Comparison of ENCODE assay signal across 8 cellular contexts in the genomic region with DNA sequence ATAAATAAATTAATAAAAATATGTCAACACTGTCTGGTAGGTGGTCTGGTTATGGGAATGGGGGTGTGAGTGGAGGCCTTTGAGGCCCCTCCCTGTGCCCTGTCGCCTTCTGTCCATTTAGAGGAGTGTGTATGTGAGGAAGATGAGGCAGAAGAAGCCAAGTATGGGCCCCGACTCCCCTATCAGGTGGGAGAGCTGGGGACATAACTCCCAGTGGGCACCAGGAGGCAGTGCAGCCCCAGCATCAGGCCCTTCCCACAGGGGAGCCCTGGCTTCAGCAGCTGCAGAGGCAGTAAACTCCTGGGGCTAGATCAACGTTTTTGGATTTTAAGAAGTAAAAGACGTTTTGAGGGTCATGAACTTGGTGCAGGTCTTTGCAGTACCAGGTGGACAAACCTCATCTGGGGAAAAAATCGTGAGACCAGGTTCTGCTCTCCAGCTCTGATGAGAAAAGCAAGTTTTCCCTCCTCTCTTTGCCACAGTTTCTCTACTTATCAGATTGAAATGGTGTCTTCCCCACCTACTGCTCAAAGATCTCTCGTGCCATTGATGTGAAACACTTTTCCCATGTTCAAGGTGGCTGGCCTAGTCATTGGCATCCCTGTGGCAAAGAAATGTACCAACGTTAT.
DNase-seq lines count a peak whose midpoint lies in the region; ATAC-seq, FAIRE-seq and TF ChIP-seq lines count a peak whose summit lies in the region.

No MANE protein-coding gene starts in this region.

- H3K27ac ChIP-seq in 22Rv1 = no peak overlapping the region
- H3K27ac ChIP-seq in kidney (ENCODE audit: low read depth in 2 of 2, low read length in 2 of 2) = no peak overlapping the region

- peak; percentile 70 for DNase-seq in NCI-H2171 treated with DMSO at 0.1 percent for 48 hours (lab: John Stamatoyannopoulos, UW)
- peak; percentile 56 for DNase-seq in activated B cell treated with CpG ODN at 0.5 μM for 24 hours
- peak; percentile 59 for DNase-seq in bronchial epithelial cell (ENCODE audit: low read depth)
- peak; percentile 92 for DNase-seq in kidney
- DNase-seq in stimulated activated CD4-positive, alpha-beta T cell treated with anti-CD3 and anti-CD28 coated beads, Interleukin-2, amount 100 ng/mL, for 24 hours = peak; percentile 77 to 81

- H3K27me3 ChIP-seq in bronchial epithelial cell (ENCODE audit: control insufficient read depth, insufficient read depth, low read length) = no peaks in the 10 kb centered on the region

- H3K4me3 Mint-ChIP-seq in activated B cell treated with CpG ODN at 0.5 μM for 24 hours = no peak overlapping the region

- no peak overlapping the region for H3K27ac Mint-ChIP-seq in activated B cell treated with CpG ODN at 0.5 μM for 24 hours

- CTCF ChIA-PET in activated B cell treated with CpG ODN at 0.5 μM for 24 hours (lab: Charles Lee) = interaction anchor here (0.7 to 4.5 kb wide), 13 partner anchors 9 to 1197 kb away, joined by 3 to 124 read pairs (median 4); no protein-coding TSS in a partner anchor

- no peaks in the 10 kb centered on the region for H3K36me3 ChIP-seq in bronchial epithelial cell (ENCODE audit: control insufficient read depth, insufficient read depth, low read length)
- H3K36me3 ChIP-seq in kidney (ENCODE audit: control insufficient read depth in 1 of 2, insufficient read depth in 2 of 2, low read length in 2 of 2) = no peaks in the 10 kb centered on the region

- FAIRE-seq in bronchial epithelial cell (lab: Jason Lieb, UNC) (peak; percentile 43), kidney (lab: Jason Lieb, UNC) (peak; percentile 25)

- no peak overlapping the region for H3K9ac ChIP-seq in kidney (ENCODE audit: low read length in 2 of 2)

- H3K4me3 ChIP-seq in bronchial epithelial cell (ENCODE audit: low read depth, low read length) (no peak overlapping the region), kidney (ENCODE audit: low read length in 2 of 2) (no peak overlapping the region)

- H3K27me3 Mint-ChIP-seq in activated B cell treated with CpG ODN at 0.5 μM for 24 hours = peaks cover 2% of the 10 kb centered on the region

- H3K4me1 ChIP-seq in kidney (ENCODE audit: control insufficient read depth in 1 of 2, insufficient read depth in 1 of 2, low read depth in 1 of 2, low read length in 2 of 2) = peaks cover 0 to 2% of the 10 kb centered on the region in 2 donors

- no peaks in the 10 kb centered on the region for H3K9me3 ChIP-seq in kidney (ENCODE audit: control insufficient read depth in 1 of 2, low read length in 2 of 2)

- H3K4me1 Mint-ChIP-seq in activated B cell treated with CpG ODN at 0.5 μM for 24 hours = no peaks in the 10 kb centered on the region

- no peaks in the 10 kb centered on the region for H3K36me3 Mint-ChIP-seq in activated B cell treated with CpG ODN at 0.5 μM for 24 hours (ENCODE audit: low read depth)

- H3K9me3 Mint-ChIP-seq in activated B cell treated with CpG ODN at 0.5 μM for 24 hours = no peaks in the 10 kb centered on the region

- POLR2A ChIA-PET in activated B cell treated with CpG ODN at 0.5 μM for 24 hours (lab: Charles Lee) = no interaction called here

- ATAC-seq in GM18498 (IDR thresholded peaks at IDR 0.05; ENCODE audit: unreplicated experiment) (peak; percentile 98), HG03025 (IDR thresholded peaks at IDR 0.05; ENCODE audit: low FRiP score, unreplicated experiment) (peak; percentile 64), activated B cell treated with CpG ODN at 0.5 μM for 24 hours (ENCODE audit: low read depth) (peak; percentile 100)

- TF ChIP-seq CTCF in 22Rv1 (IDR thresholded peaks at IDR 0.05) (peak; percentile 96), activated B cell treated with CpG ODN at 0.5 μM for 24 hours (IDR thresholded peaks at IDR 0.05) (no peak), bronchial epithelial cell (IDR thresholded peaks at IDR 0.05; ENCODE audit: insufficient read depth, low read length, severe bottlenecking) (peak; percentile 96), kidney (IDR thresholded peaks at IDR 0.05; ENCODE audit: borderline replicate concordance, extremely low read depth, insufficient read depth) (peak; percentile 96)

- intact Hi-C loops in activated B cell treated with CpG ODN at 0.5 μM for 24 hours (cut with micrococcal nuclease) (loop anchor here (1.0 to 5.0 kb wide), 4 partner anchors 167 to 1197 kb away; a partner anchor contains a TSS), kidney (cut with DNase I) (no loop called here)
